ENCODE assay signal across 10 cellular contexts in genomic region chr7:39734605-39735004, GRCh38.
DNase-seq lines count a peak whose midpoint lies in the region; ATAC-seq and TF ChIP-seq lines count a peak whose summit lies in the region.
"Had no signal": no experiment of that assay in that cellular context is flagged by ENCODE, and none has a peak within 500 bp of the region (broad histone marks: within the 10 kb centered on the region; RNA-seq: fewer than 3 reads in every experiment).

No MANE protein-coding gene starts in this region.

- no peak for ATAC-seq in naive thymus-derived CD8-positive, alpha-beta T cell
- no peak for ATAC-seq in HG02678 (IDR thresholded peaks at IDR 0.05; ENCODE audit: unreplicated experiment)
- no peak for ATAC-seq in GM18870 (IDR thresholded peaks at IDR 0.05; ENCODE audit: unreplicated experiment)
- ATAC-seq: left ventricle myocardium superior had no signal

- no peaks in the 10 kb centered on the region for H3K9me3 ChIP-seq in CD4-positive, alpha-beta memory T cell (ENCODE audit: control insufficient read depth in 1 of 2, low read length in 2 of 2)
- H3K9me3 ChIP-seq in KOPT-K1 (ENCODE audit: insufficient read depth, low read length, poor library complexity, severe bottlenecking), result no peaks in the 10 kb centered on the region

- no peak overlapping the region for H3K4me3 ChIP-seq in CD4-positive, alpha-beta memory T cell (ENCODE audit: low read length in 2 of 2)

- H3K4me3 Mint-ChIP-seq in CD4-positive, alpha-beta memory T cell, result peak overlapping the region; percentile 18 to 97 (median 88)
- peak overlapping the region; percentile 88 for H3K4me3 Mint-ChIP-seq in MCF 10A (ENCODE audit: unreplicated experiment)
- peak overlapping the region; percentile 7 to 95 (median 60) for H3K4me3 Mint-ChIP-seq in naive thymus-derived CD8-positive, alpha-beta T cell

- peak overlapping the region; percentile 65 to 100 (median 97) for H3K27ac Mint-ChIP-seq in CD4-positive, alpha-beta memory T cell
- peak overlapping the region; percentile 96 for H3K27ac Mint-ChIP-seq in MCF 10A (ENCODE audit: low read depth, unreplicated experiment)
- H3K27ac Mint-ChIP-seq in naive thymus-derived CD8-positive, alpha-beta T cell, result peak overlapping the region; percentile 78 to 98 (median 92)

- no peaks in the 10 kb centered on the region for H3K27me3 ChIP-seq in CD4-positive, alpha-beta memory T cell (ENCODE audit: insufficient read depth, low read length)

- H3K4me1 ChIP-seq in CD4-positive, alpha-beta memory T cell (ENCODE audit: insufficient read depth, low read length), result peaks cover 41% of the 10 kb centered on the region

- peaks cover 0 to 3% of the 10 kb centered on the region in 2 donors for H3K36me3 Mint-ChIP-seq in CD4-positive, alpha-beta memory T cell
- H3K36me3 Mint-ChIP-seq in MCF 10A (ENCODE audit: insufficient read depth, unreplicated experiment), result no peaks in the 10 kb centered on the region
- no peaks in the 10 kb centered on the region for H3K36me3 Mint-ChIP-seq in naive thymus-derived CD8-positive, alpha-beta T cell

- H3K9me3 Mint-ChIP-seq in CD4-positive, alpha-beta memory T cell, result no peaks in the 10 kb centered on the region
- no peaks in the 10 kb centered on the region for H3K9me3 Mint-ChIP-seq in MCF 10A (ENCODE audit: unreplicated experiment)
- H3K9me3 Mint-ChIP-seq in naive thymus-derived CD8-positive, alpha-beta T cell, result no peaks in the 10 kb centered on the region

- CTCF ChIA-PET in CD4-positive, alpha-beta memory T cell (lab: Charles Lee; ENCODE audit: partially characterized antibody), result interaction anchor here (0.7 to 7.1 kb wide), 6 partner anchors 9 to 171 kb away, joined by 3 to 78 read pairs (median 3); no protein-coding TSS in a partner anchor
- CTCF ChIA-PET in MCF 10A (lab: Yijun Ruan, JAX), result interaction anchor here (0.9 to 5.4 kb wide), 4 partner anchors 10 to 154 kb away, joined by 4 to 43 read pairs (median 15); no protein-coding TSS in a partner anchor

- TF ChIP-seq CTCF in MCF 10A (IDR thresholded peaks at IDR 0.05; ENCODE audit: unreplicated experiment), result no peak

- intact Hi-C loops in CD4-positive, alpha-beta memory T cell (cut with micrococcal nuclease), result loop anchor here (10.0 kb wide), 1 partner anchor 220 kb away; the partner anchor contains the start of gene CDK13
- intact Hi-C loops in MCF 10A (cut with micrococcal nuclease), result loop anchor here (5.0 kb wide), 1 partner anchor 112 kb away; the partner anchor contains the start of gene RALA

- peak overlapping the region; percentile 88 for H3K27ac ChIP-seq in CD4-positive, alpha-beta memory T cell (ENCODE audit: low read depth, low read length)
- peak overlapping the region; percentile 63 for H3K27ac ChIP-seq in KOPT-K1 (ENCODE audit: low read depth, low read length, poor library complexity, severe bottlenecking)

- POLR2A ChIA-PET in CD4-positive, alpha-beta memory T cell (lab: Charles Lee; ENCODE audit: partially characterized antibody), result interaction anchor here (2.8 to 3.7 kb wide), 3 partner anchors 12 to 400 kb away, joined by 7 to 43 read pairs (median 13); partner anchors contain the start of genes MPLKIP, RALA and SUGCT
- POLR2A ChIA-PET in MCF 10A (lab: Yijun Ruan, JAX), result interaction anchor here (1.8 to 2.7 kb wide), 3 partner anchors 12 to 168 kb away, joined by 4 to 31 read pairs (median 6); partner anchors contain the start of genes RALA and YAE1
- POLR2A ChIA-PET in naive thymus-derived CD8-positive, alpha-beta T cell (lab: Charles Lee), result interaction anchor here (1.7 to 5.0 kb wide), 4 partner anchors 112 to 215 kb away, joined by 6 to 38 read pairs (median 12); partner anchors contain the start of genes CDK13 and RALA

- H3K4me1 Mint-ChIP-seq in CD4-positive, alpha-beta memory T cell, result peaks cover 25 to 56% (median 40%) of the 10 kb centered on the region in 4 donors
- peaks cover 18% of the 10 kb centered on the region for H3K4me1 Mint-ChIP-seq in MCF 10A (ENCODE audit: insufficient read depth, unreplicated experiment)
- peaks cover 19 to 54% (median 50%) of the 10 kb centered on the region in 4 donors for H3K4me1 Mint-ChIP-seq in naive thymus-derived CD8-positive, alpha-beta T cell

- no peaks in the 10 kb centered on the region for H3K36me3 ChIP-seq in CD4-positive, alpha-beta memory T cell (ENCODE audit: insufficient read depth, low read length)
- H3K36me3 ChIP-seq in KOPT-K1 (ENCODE audit: insufficient read depth, low read length), result no peaks in the 10 kb centered on the region; the same call in 1 of the 2 replicates

- peaks cover 0 to 1% of the 10 kb centered on the region in 2 donors for H3K27me3 Mint-ChIP-seq in CD4-positive, alpha-beta memory T cell
- H3K27me3 Mint-ChIP-seq in MCF 10A (ENCODE audit: insufficient read depth, unreplicated experiment), result no peaks in the 10 kb centered on the region
- H3K27me3 Mint-ChIP-seq in naive thymus-derived CD8-positive, alpha-beta T cell, result no peaks in the 10 kb centered on the region

- no peak for DNase-seq in CD4-positive, alpha-beta memory T cell
- DNase-seq in MCF 10A (ENCODE audit: unreplicated experiment) (no peak), NCI-H524 treated with DMSO at 0.1 percent for 48 hours (lab: John Stamatoyannopoulos, UW) (no peak), SKM-1 treated with dmso at 0.1 percent for 144 hours (lab: John Stamatoyannopoulos, UW; ENCODE audit: unreplicated experiment) (no peak)
- no peak for DNase-seq in naive thymus-derived CD8-positive, alpha-beta T cell
- DNase-seq: anterior cingulate cortex, left ventricle myocardium superior had no signal

- no TSS peak for BruUV-seq in MCF 10A (replicated peaks; lab: Mats Ljungman, UMichigan)
